ENCODE assay signal across 8 cellular contexts in the genomic region with DNA sequence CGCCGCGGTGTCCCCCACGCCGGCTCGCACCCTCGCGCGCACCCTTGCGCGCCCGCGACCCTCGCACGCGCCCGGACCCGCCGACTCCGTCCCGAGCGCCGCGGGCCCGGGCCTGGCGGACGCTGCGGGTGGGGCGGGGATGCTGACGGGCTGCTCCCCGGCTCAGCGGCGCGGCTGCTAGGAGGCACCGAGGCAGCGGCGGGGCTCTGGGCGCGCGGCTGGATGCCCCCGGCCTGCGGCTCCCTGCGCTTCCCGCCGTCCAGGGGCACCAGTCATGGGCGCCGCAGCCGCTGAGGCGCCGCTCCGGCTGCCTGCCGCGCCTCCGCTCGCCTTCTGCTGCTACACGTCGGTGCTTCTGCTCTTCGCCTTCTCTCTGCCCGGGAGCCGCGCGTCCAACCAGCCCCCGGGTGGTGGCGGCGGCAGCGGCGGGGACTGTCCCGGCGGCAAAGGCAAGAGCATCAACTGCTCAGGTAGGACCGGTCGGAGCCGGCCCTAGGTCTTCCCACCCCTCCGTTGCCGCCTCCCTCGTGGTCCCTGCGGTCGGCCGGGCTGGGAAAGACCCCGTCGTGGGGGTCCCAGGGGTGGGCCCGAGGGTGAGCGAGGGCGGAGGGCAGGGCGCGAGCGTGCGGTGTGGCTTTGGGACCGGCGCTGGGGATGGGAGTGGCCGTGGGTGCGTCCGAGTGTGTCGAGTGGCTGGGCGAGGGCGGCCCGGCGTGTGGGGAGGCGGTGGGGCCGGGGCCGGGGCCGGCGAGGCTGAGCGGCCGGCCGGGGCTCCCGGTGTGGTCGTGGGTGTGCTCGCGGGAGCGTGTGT. TPM values are rescaled to one million over a fixed set of nuclear protein-coding genes. Genes with fewer than 3 reads are reported as not detected.
DNase-seq lines count a peak whose midpoint lies in the region; ATAC-seq and TF ChIP-seq lines count a peak whose summit lies in the region.

No MANE protein-coding gene starts in this region.

- peaks cover 2 to 10% (median 7%) of the 10 kb centered on the region in 4 donors for H3K4me1 Mint-ChIP-seq in CD4-positive, alpha-beta memory T cell

- CTCF ChIA-PET in CD4-positive, alpha-beta memory T cell (lab: Charles Lee; ENCODE audit: partially characterized antibody) = no interaction called here

- POLR2A ChIA-PET in CD4-positive, alpha-beta memory T cell (lab: Charles Lee; ENCODE audit: partially characterized antibody) = no interaction called here

- peaks cover 0 to 2% of the 10 kb centered on the region in 2 donors for H3K36me3 Mint-ChIP-seq in CD4-positive, alpha-beta memory T cell

- peak in 4 of 5 donors; percentile 9 to 26 (median 22) for DNase-seq in CD4-positive, alpha-beta memory T cell
- peak; percentile 2 for DNase-seq in T follicular helper cell (ENCODE audit: low read depth)
- peak; percentile 7 to 26 (median 22) for DNase-seq in body of pancreas
- peak; percentile 28 for DNase-seq in iris pigment epithelial cell (ENCODE audit: low read depth)
- DNase-seq in stimulated activated CD4-positive, alpha-beta T cell treated with anti-CD3 and anti-CD28 coated beads, Interleukin-1b, Interleukin-23, amount 100 ng/mL, for 48 hours = peak; percentile 18
- DNase-seq in NK-92 (lab: John Stamatoyannopoulos, UW; ENCODE audit: unreplicated experiment) = no peak

- H3K4me1 ChIP-seq in CD4-positive, alpha-beta memory T cell (ENCODE audit: insufficient read depth, low read length) = no peaks in the 10 kb centered on the region
- peaks cover 10% of the 10 kb centered on the region for H3K4me1 ChIP-seq in body of pancreas

- peaks cover 21% of the 10 kb centered on the region for H3K27me3 ChIP-seq in CD4-positive, alpha-beta memory T cell (ENCODE audit: insufficient read depth, low read length)
- H3K27me3 ChIP-seq in body of pancreas = peaks cover 0 to 4% of the 10 kb centered on the region in 2 donors

- ATAC-seq in GM19455 (IDR thresholded peaks at IDR 0.05; ENCODE audit: unreplicated experiment) = peak; percentile 74
- peak; percentile 60 for ATAC-seq in HG03521 (IDR thresholded peaks at IDR 0.05; ENCODE audit: unreplicated experiment)
- ATAC-seq in body of pancreas = peak; percentile 72

- H3K27ac Mint-ChIP-seq in CD4-positive, alpha-beta memory T cell = no peak overlapping the region

- no peak overlapping the region for H3K27ac ChIP-seq in CD4-positive, alpha-beta memory T cell (ENCODE audit: low read depth, low read length)
- H3K27ac ChIP-seq in body of pancreas = no peak overlapping the region

- TF ChIP-seq CTCF in body of pancreas (IDR thresholded peaks at IDR 0.05) = no peak

- intact Hi-C loops in CD4-positive, alpha-beta memory T cell (cut with micrococcal nuclease) = no loop called here
- intact Hi-C loops in body of pancreas (cut with DNase I) = no loop called here

- WGBS in body of pancreas, 2 donors = 0 to 1% methylated on average over 25 to 75 of the region's 110 CpGs

- H3K4me3 Mint-ChIP-seq in CD4-positive, alpha-beta memory T cell = peak overlapping the region; percentile 18 to 84 (median 70)

- H3K4me3 ChIP-seq in CD4-positive, alpha-beta memory T cell (ENCODE audit: low read length in 2 of 2) = peak overlapping the region in 1 of 2 donors; percentile 35
- H3K4me3 ChIP-seq in body of pancreas = peak overlapping the region in 1 of 2 donors; percentile 43

- TF ChIP-seq POLR2A in body of pancreas (IDR thresholded peaks at IDR 0.05) = peak in 1 of 3 donors; percentile 11

- no peaks in the 10 kb centered on the region for H3K9me3 ChIP-seq in CD4-positive, alpha-beta memory T cell (ENCODE audit: control insufficient read depth in 1 of 2, low read length in 2 of 2)
- H3K9me3 ChIP-seq in body of pancreas = no peaks in the 10 kb centered on the region

- H3K27me3 Mint-ChIP-seq in CD4-positive, alpha-beta memory T cell = peaks cover 26 to 27% of the 10 kb centered on the region in 2 donors

- H3K36me3 ChIP-seq in CD4-positive, alpha-beta memory T cell (ENCODE audit: insufficient read depth, low read length) = no peaks in the 10 kb centered on the region
- H3K36me3 ChIP-seq in body of pancreas (replicated peaks in 1 of 2; ENCODE audit: insufficient read depth in 1 of 2, low read depth in 2 of 2) = no peaks in the 10 kb centered on the region

- H3K9me3 Mint-ChIP-seq in CD4-positive, alpha-beta memory T cell = no peaks in the 10 kb centered on the region

RNA-seq across cellular contexts. Expression of a gene that starts 0.5 kb away (rescaled TPM):
- total RNA-seq in CD4-positive, alpha-beta memory T cell = not detected
- polyA plus RNA-seq in CD4-positive, alpha-beta memory T cell = not detected
- total RNA-seq in body of pancreas = not detected

RNA-seq across cellular contexts. Expression of a gene that starts 46.5 kb away (rescaled TPM):
- 10 to 100 TPM; 14.4 to 14.8 TPM for total RNA-seq in CD4-positive, alpha-beta memory T cell
- 1 to 10 TPM; 6.0 to 8.0 TPM for polyA plus RNA-seq in CD4-positive, alpha-beta memory T cell
- total RNA-seq in body of pancreas = 10 to 100 TPM in 1 of 2 donors, 1 to 10 TPM in 1; 8.8 to 21.8 TPM
